Comparison of ENCODE assay signal across 9 cellular contexts in genomic region chr12:104605685-104606084, GRCh38.
DNase-seq lines count a peak whose midpoint lies in the region; ATAC-seq and TF ChIP-seq lines count a peak whose summit lies in the region.
"Had no signal": no experiment of that assay in that cellular context is flagged by ENCODE, and none has a peak within 500 bp of the region (broad histone marks: within the 10 kb centered on the region; RNA-seq: fewer than 3 reads in every experiment).

No MANE protein-coding gene starts in this region.

- H3K4me3 Mint-ChIP-seq in CD8-positive, alpha-beta memory T cell = peak overlapping the region in 1 of 7 donors; percentile 45

- H3K9me3 ChIP-seq in CD8-positive, alpha-beta memory T cell (ENCODE audit: low read length) = no peaks in the 10 kb centered on the region
- H3K9me3 ChIP-seq in RWPE2 (ENCODE audit: severe bottlenecking) (no peaks in the 10 kb centered on the region), psoas muscle (no peaks in the 10 kb centered on the region)

- no peaks in the 10 kb centered on the region for H3K36me3 ChIP-seq in CD8-positive, alpha-beta memory T cell (ENCODE audit: insufficient read depth, low read length)
- H3K36me3 ChIP-seq in RWPE2 (ENCODE audit: low read depth) (no peaks in the 10 kb centered on the region), psoas muscle (ENCODE audit: insufficient read depth in 1 of 2, low read depth in 1 of 2) (no peaks in the 10 kb centered on the region)

- H3K4me1 Mint-ChIP-seq in CD8-positive, alpha-beta memory T cell = peaks cover 77 to 94% (median 87%) of the 10 kb centered on the region in 3 donors

- peaks cover 31% of the 10 kb centered on the region for H3K4me1 ChIP-seq in CD8-positive, alpha-beta memory T cell (ENCODE audit: insufficient read depth, low read length)
- H3K4me1 ChIP-seq in RWPE2 (ENCODE audit: insufficient read depth, poor library complexity, severe bottlenecking) = peaks cover 28% of the 10 kb centered on the region
- peaks cover 6% of the 10 kb centered on the region for H3K4me1 ChIP-seq in psoas muscle

- 44 to 48% (median 48%) methylated on average over 10 of the region's 10 CpGs for WGBS in psoas muscle, 3 donors

- CTCF ChIA-PET in CD8-positive, alpha-beta memory T cell (lab: Charles Lee) = interaction anchor here (1.3 kb wide), 1 partner anchor 224 kb away, joined by 4 read pairs; no protein-coding TSS in a partner anchor

- intact Hi-C loops in left cardiac atrium (cut with DNase I) = no loop called here
- intact Hi-C loops in psoas muscle (cut with DNase I) = no loop called here

- no peaks in the 10 kb centered on the region for H3K27me3 ChIP-seq in CD8-positive, alpha-beta memory T cell (ENCODE audit: insufficient read depth, low read length, poor library complexity, severe bottlenecking)
- H3K27me3 ChIP-seq in RWPE2 (ENCODE audit: insufficient read depth, poor library complexity, severe bottlenecking) (no peaks in the 10 kb centered on the region), psoas muscle (ENCODE audit: insufficient read depth in 3 of 3, low read length in 2 of 3) (no peaks in the 10 kb centered on the region)

- H3K27me3 Mint-ChIP-seq in CD8-positive, alpha-beta memory T cell = no peaks in the 10 kb centered on the region

- no peak overlapping the region for H3K27ac ChIP-seq in CD8-positive, alpha-beta memory T cell (ENCODE audit: low read depth, low read length)
- H3K27ac ChIP-seq in RWPE2 (ENCODE audit: poor library complexity, severe bottlenecking) = peak overlapping the region; percentile 95
- no peak overlapping the region for H3K27ac ChIP-seq in psoas muscle

- ATAC-seq in RWPE2 (ENCODE audit: low read depth) (no peak), left cardiac atrium (peak; percentile 65 to 75), psoas muscle (peak in 3 of 4 donors; percentile 53 to 72 (median 56)), GM21529 (IDR thresholded peaks at IDR 0.05; ENCODE audit: unreplicated experiment) (no peak), HG03469 (IDR thresholded peaks at IDR 0.05; ENCODE audit: unreplicated experiment) (no peak), GM18861 (IDR thresholded peaks at IDR 0.05; ENCODE audit: unreplicated experiment) (no peak)

- H3K36me3 Mint-ChIP-seq in CD8-positive, alpha-beta memory T cell = peaks cover 0 to 46% (median 9%) of the 10 kb centered on the region in 3 donors

- no peak overlapping the region for H3K4me3 ChIP-seq in CD8-positive, alpha-beta memory T cell (ENCODE audit: low read length)
- H3K4me3 ChIP-seq in RWPE2 (ENCODE audit: severe bottlenecking) (no peak overlapping the region), psoas muscle (no peak overlapping the region)

- no peak for DNase-seq in CD8-positive, alpha-beta memory T cell
- DNase-seq in RWPE2 (ENCODE audit: low spot score) = no peak
- peak; percentile 80 for DNase-seq in left cardiac atrium
- DNase-seq in psoas muscle = peak; percentile 70 to 80
- DNase-seq in amniotic stem cell (lab: John Stamatoyannopoulos, UW) = no peak
- DNase-seq: activated naive CD4-positive, alpha-beta T cell treated with anti-CD3 and anti-CD28 coated beads, Interleukin-2, amount 50 U/mL, for 16 hours had no signal

- H3K9me3 Mint-ChIP-seq in CD8-positive, alpha-beta memory T cell = no peaks in the 10 kb centered on the region

- TF ChIP-seq CTCF in RWPE2 (IDR thresholded peaks at IDR 0.05; ENCODE audit: poor library complexity, severe bottlenecking) (no peak), psoas muscle (IDR thresholded peaks at IDR 0.05) (no peak)

- peak overlapping the region in 6 of 8 donors; percentile 26 to 74 (median 50) for H3K27ac Mint-ChIP-seq in CD8-positive, alpha-beta memory T cell

- POLR2A ChIA-PET in CD8-positive, alpha-beta memory T cell (lab: Charles Lee) = no interaction called here

Comparison
In these comparisons a context has a peak if more than half of its experiments do, and no peak if none do; other contexts are left out.
1. DNase-seq: peak in left cardiac atrium (single experiment) and psoas muscle (2 of 2); none in CD8-positive, alpha-beta memory T cell (0 of 5), RWPE2 (single experiment) and amniotic stem cell (single experiment).
2. ATAC-seq: peak in left cardiac atrium (2 of 2) and psoas muscle (3 of 4); none in RWPE2 (single experiment), GM21529 (single experiment), HG03469 (single experiment) and GM18861 (single experiment).